In the genomic region with DNA sequence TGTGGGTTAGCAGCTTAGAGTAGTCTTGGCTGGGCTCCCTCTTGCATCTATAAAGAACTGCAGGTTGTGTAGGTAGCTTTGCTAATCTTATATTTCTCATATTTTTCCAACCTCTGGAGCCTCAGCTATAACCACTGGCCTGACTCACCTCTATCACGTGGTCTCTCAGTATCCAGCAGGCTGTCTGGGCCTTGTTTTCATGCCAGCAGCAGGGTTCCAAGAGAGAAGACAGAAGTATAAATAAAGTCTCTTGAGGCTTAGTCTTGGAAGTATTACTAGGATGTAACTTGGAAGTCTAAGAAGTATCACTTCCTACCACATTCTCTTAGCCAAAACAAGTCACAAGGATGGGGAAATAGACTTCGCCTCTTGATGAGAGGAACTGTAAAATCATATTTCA, we compare ENCODE assay signal across 17 cellular contexts.
DNase-seq lines count a peak whose midpoint lies in the region; ATAC-seq and TF ChIP-seq lines count a peak whose summit lies in the region.
"Had no signal": no experiment of that assay in that cellular context is flagged by ENCODE, and none has a peak within 500 bp of the region (broad histone marks: within the 10 kb centered on the region; RNA-seq: fewer than 3 reads in every experiment).

No MANE protein-coding gene starts in this region.

- no peaks in the 10 kb centered on the region for H3K36me3 ChIP-seq in left ventricle myocardium inferior
- H3K36me3 ChIP-seq: esophagus muscularis mucosa had no signal

- H3K27ac ChIP-seq in left ventricle myocardium inferior (replicated peaks) (no peak overlapping the region), H9 (ENCODE audit: insufficient read length, low read depth, low read length) (no peak overlapping the region)
- H3K27ac ChIP-seq: esophagus muscularis mucosa, skin epidermis had no signal

- H2BK5ac ChIP-seq in H9 (ENCODE audit: insufficient read length, low read length) = no peak overlapping the region

- H3K4me3 Mint-ChIP-seq in H9 = no peak overlapping the region
- H3K4me3 Mint-ChIP-seq: activated naive CD4-positive, alpha-beta T cell treated with anti-CD3 and anti-CD28 coated beads, Interleukin-2, amount 50 U/mL, for 24 hours; immature natural killer cell; WTC11 had no signal

- H4K8ac ChIP-seq in H9 (replicated peaks; ENCODE audit: insufficient read length, low read depth, low read length) = no peak overlapping the region

- no peak overlapping the region for H3K27ac Mint-ChIP-seq in H9
- H3K27ac Mint-ChIP-seq: activated naive CD4-positive, alpha-beta T cell treated with anti-CD3 and anti-CD28 coated beads, Interleukin-2, amount 50 U/mL, for 24 hours; immature natural killer cell; WTC11 had no signal

- H3K4ac ChIP-seq in H9 (ENCODE audit: low read depth, low read length) = no peak overlapping the region

- H3K9me3 Mint-ChIP-seq in H9 = no peaks in the 10 kb centered on the region
- H3K9me3 Mint-ChIP-seq: activated naive CD4-positive, alpha-beta T cell treated with anti-CD3 and anti-CD28 coated beads, Interleukin-2, amount 50 U/mL, for 24 hours; immature natural killer cell; WTC11 had no signal

- H3K18ac ChIP-seq in H9 (ENCODE audit: insufficient read length, low read depth, low read length) = no peak overlapping the region

- H3K23ac ChIP-seq in H9 (ENCODE audit: insufficient read length, low read depth, low read length) = no peak overlapping the region

- H3K9ac ChIP-seq in H9 (ENCODE audit: extremely low read depth, insufficient read length, low read length) = no peak overlapping the region

- intact Hi-C loops in Right ventricle myocardium superior (cut with DNase I) (no loop called here), left ventricle myocardium inferior (cut with micrococcal nuclease) (no loop called here), left ventricle myocardium superior (cut with micrococcal nuclease) (no loop called here)

- no peaks in the 10 kb centered on the region for H4K20me1 ChIP-seq in H9 (ENCODE audit: control insufficient read depth, insufficient read depth, insufficient read length)

- H3K9me3 ChIP-seq in left ventricle myocardium inferior (replicated peaks) (no peaks in the 10 kb centered on the region), H9 (ENCODE audit: control insufficient read depth, low read depth, low read length) (no peaks in the 10 kb centered on the region)
- H3K9me3 ChIP-seq: esophagus muscularis mucosa had no signal

- ATAC-seq in Right ventricle myocardium superior (ENCODE audit: poor library complexity) (peak; percentile 62), left ventricle myocardium superior (peak; percentile 78), HG03175 (IDR thresholded peaks at IDR 0.05; ENCODE audit: unreplicated experiment) (no peak)
- ATAC-seq: Panc1, WTC11 had no signal

- no peak overlapping the region for H3K14ac ChIP-seq in H9 (ENCODE audit: insufficient read depth, low read length)

- H3K79me1 ChIP-seq in H9 (ENCODE audit: insufficient read depth, low read depth, low read length, poor library complexity, severe bottlenecking) = no peaks in the 10 kb centered on the region

- no peak for TF ChIP-seq CTCF in left ventricle myocardium inferior (IDR thresholded peaks at IDR 0.05; ENCODE audit: borderline replicate concordance)
- no peak for TF ChIP-seq CTCF in astrocyte of the spinal cord (IDR thresholded peaks at IDR 0.05; ENCODE audit: low read depth, low read length)
- TF ChIP-seq CTCF in H9 (conservative IDR thresholded peaks at IDR 0.05) = no peak

- H2BK120ac ChIP-seq in H9 (ENCODE audit: low read depth, low read length, poor library complexity, severe bottlenecking) = no peak overlapping the region

- H4K91ac ChIP-seq in H9 (ENCODE audit: insufficient read length, low read depth, low read length) = no peak overlapping the region

- H3K36me3 Mint-ChIP-seq in H9 (ENCODE audit: insufficient read depth in 1 of 3, low read depth in 3 of 3) = no peaks in the 10 kb centered on the region
- H3K36me3 Mint-ChIP-seq: activated naive CD4-positive, alpha-beta T cell treated with anti-CD3 and anti-CD28 coated beads, Interleukin-2, amount 50 U/mL, for 24 hours; immature natural killer cell; WTC11 had no signal

- H2BK20ac ChIP-seq in H9 (ENCODE audit: low read depth, low read length, poor library complexity, severe bottlenecking) = no peak overlapping the region

- H3K4me1 Mint-ChIP-seq in H9 = peaks cover 21 to 23% of the 10 kb centered on the region in 2 experiments

- H2AFZ ChIP-seq in H9 (ENCODE audit: low read length) = no peak overlapping the region

- no peaks in the 10 kb centered on the region for H3K27me3 Mint-ChIP-seq in H9 (ENCODE audit: low read depth)

- H3K4me1 ChIP-seq in left ventricle myocardium inferior (peaks cover 13% of the 10 kb centered on the region), H9 (ENCODE audit: insufficient read depth, low read length) (peaks cover 4% of the 10 kb centered on the region; the same call in 1 of the 2 replicates)

- no peak overlapping the region for H3K4me2 ChIP-seq in H9 (ENCODE audit: insufficient read depth, insufficient read length, low read length)

- H3K56ac ChIP-seq in H9 (ENCODE audit: insufficient read length, low read depth, low read length) = no peak overlapping the region

- H3K23me2 ChIP-seq in H9 (ENCODE audit: insufficient read length, low read depth, low read length, poor library complexity, severe bottlenecking) = no peaks in the 10 kb centered on the region

- no CpG with 5 or more reads among the region's 2 CpGs for WGBS in H9 (ENCODE audit: extremely low coverage, insufficient read length, low lambda C conversion rate)

- H2BK15ac ChIP-seq in H9 (ENCODE audit: low read depth, low read length) = no peak overlapping the region

- no peak overlapping the region for H2BK12ac ChIP-seq in H9 (ENCODE audit: insufficient read length, low read depth, low read length)

- H4K5ac ChIP-seq in H9 (ENCODE audit: insufficient read length, low read depth, low read length) = no peak overlapping the region

- no peak overlapping the region for H3T11ph ChIP-seq in H9 (ENCODE audit: low read length)

- H3K79me2 ChIP-seq in H9 (ENCODE audit: insufficient read depth, low read length) = no peaks in the 10 kb centered on the region

- peak; percentile 48 for DNase-seq in Right ventricle myocardium superior
- no peak for DNase-seq in left ventricle myocardium inferior
- peak; percentile 77 for DNase-seq in astrocyte of the spinal cord (ENCODE audit: low read depth, low spot score)
- no peak for DNase-seq in left ventricle myocardium superior
- no peak for DNase-seq in H9
- DNase-seq in NK-92 treated with Interleukin-12 subunit alpha and Interleukin-12 subunit beta, amount 100 ng/mL, for 24 hours (lab: John Stamatoyannopoulos, UW) = no peak
- no peak for DNase-seq in middle frontal gyrus (ENCODE audit: extremely low spot score, low spot score)
- DNase-seq: activated CD8-positive, alpha-beta memory T cell treated with anti-CD3 and anti-CD28 coated beads, Interleukin-2, amount 50 U/mL, for 4 hours; H7; immature natural killer cell; NCI-H1930 had no signal

- no peaks in the 10 kb centered on the region for H3K27me3 ChIP-seq in left ventricle myocardium inferior (ENCODE audit: low read depth)
- no peaks in the 10 kb centered on the region for H3K27me3 ChIP-seq in H9 (ENCODE audit: insufficient read depth, low read length)
- H3K27me3 ChIP-seq: esophagus muscularis mucosa had no signal

- H3K4me3 ChIP-seq in left ventricle myocardium inferior (no peak overlapping the region), astrocyte of the spinal cord (ENCODE audit: low read depth, low read length) (no peak overlapping the region)
- H3K4me3 ChIP-seq: esophagus muscularis mucosa, skin epidermis had no signal

- no peak overlapping the region for H2AK5ac ChIP-seq in H9 (ENCODE audit: insufficient read length, low read length)

- in situ Hi-C loops in astrocyte of the spinal cord (cut with HindIII; ENCODE audit: low sequenced_read_pairs) = no loop called here

Comparison
In these comparisons a context has a peak if more than half of its experiments do, and no peak if none do; other contexts are left out.
1. DNase-seq: peak in Right ventricle myocardium superior (single experiment) and astrocyte of the spinal cord (single experiment); none in left ventricle myocardium inferior (single experiment), left ventricle myocardium superior (single experiment), H9 (single experiment), NK-92 treated with Interleukin-12 subunit alpha and Interleukin-12 subunit beta, amount 100 ng/mL, for 24 hours (single experiment) and middle frontal gyrus (single experiment).